8 cellular contexts compared by ENCODE assay signal in the genomic region with DNA sequence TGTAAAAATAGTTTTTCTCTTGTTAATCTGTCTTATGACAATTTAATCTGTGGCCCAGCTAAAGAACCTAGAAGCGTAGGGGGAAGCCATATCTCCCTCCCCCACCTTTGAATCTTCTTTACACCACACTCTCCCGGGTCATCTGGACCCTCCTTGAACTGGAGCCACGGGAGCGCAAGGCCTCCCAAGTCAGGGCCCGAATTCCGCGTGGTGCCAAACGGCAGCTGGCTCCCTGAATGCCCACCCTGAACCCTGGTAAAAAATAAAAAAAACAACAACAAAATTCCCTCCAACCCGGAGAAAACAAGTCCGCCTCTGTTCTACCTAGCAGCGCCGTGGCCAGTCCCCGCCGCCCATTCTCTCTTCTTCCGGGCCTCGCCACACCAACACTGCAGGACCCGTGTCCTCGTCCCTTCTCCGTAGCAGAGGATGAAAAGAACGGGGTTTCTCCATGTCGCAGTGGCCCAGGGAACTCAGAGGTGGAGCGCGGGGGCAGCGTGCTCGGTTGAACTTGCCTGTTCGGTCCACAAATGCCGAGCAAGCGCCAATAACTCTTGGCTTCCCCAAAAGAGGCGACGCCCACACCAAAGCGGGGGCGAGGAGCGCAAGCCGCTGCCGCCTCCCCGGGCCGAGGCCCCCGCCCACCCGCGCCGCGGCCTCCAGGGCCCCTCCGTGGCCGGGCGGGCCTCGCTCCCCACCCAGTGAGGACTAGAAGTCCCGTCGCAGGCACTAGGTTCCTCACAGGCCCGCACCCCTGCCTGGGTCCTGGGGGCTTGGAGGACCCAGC. TPM values are rescaled to one million over a fixed set of nuclear protein-coding genes. Genes with fewer than 3 reads are reported as not detected.
DNase-seq lines count a peak whose midpoint lies in the region; ATAC-seq and TF ChIP-seq lines count a peak whose summit lies in the region.

No MANE protein-coding gene starts in this region.

- no peak for TF ChIP-seq EP300 in tibial nerve (IDR thresholded peaks at IDR 0.05)

- peaks cover 17% of the 10 kb centered on the region for H3K4me1 ChIP-seq in osteoblast (ENCODE audit: insufficient read depth, low read length)
- peaks cover 0 to 35% (median 15%) of the 10 kb centered on the region in 4 donors for H3K4me1 ChIP-seq in tibial nerve

- peak; percentile 56 for DNase-seq in Caki2 (ENCODE audit: low read depth)
- DNase-seq in HPDE6-E6E7 (ENCODE audit: extremely low spot score) = peak; percentile 16
- peak; percentile 55 for DNase-seq in SHP77 treated with DMSO at 0.1 percent for 48 hours (lab: John Stamatoyannopoulos, UW)
- peak; percentile 65 for DNase-seq in activated naive CD4-positive, alpha-beta T cell treated with Interleukin-2 at 50 U/mL for 16 hours
- peak; percentile 58 for DNase-seq in globus pallidus (ENCODE audit: low spot score)
- DNase-seq in osteoblast (ENCODE audit: insufficient read length, low spot score, missing footprints) = peak; percentile 92
- peak; percentile 33 to 46 for DNase-seq in tibial nerve (ENCODE audit: low spot score in 2 of 2)

- peaks cover under 1% of the 10 kb centered on the region for H4K20me1 ChIP-seq in osteoblast (ENCODE audit: insufficient read depth, low read length)

- no peaks in the 10 kb centered on the region for H3K36me3 ChIP-seq in osteoblast (ENCODE audit: insufficient read depth, low read length)
- no peaks in the 10 kb centered on the region for H3K36me3 ChIP-seq in tibial nerve

- peak overlapping the region; percentile 65 for H3K27ac ChIP-seq in osteoblast (ENCODE audit: low read depth, low read length)
- H3K27ac ChIP-seq in tibial nerve = peak overlapping the region; percentile 87 to 99 (median 95)

- 0% methylated on average over 19 to 29 of the region's 49 CpGs for WGBS in tibial nerve, 2 donors

- H3K4me3 ChIP-seq in osteoblast (ENCODE audit: insufficient read depth, low read length) = peak overlapping the region; percentile 89
- H3K4me3 ChIP-seq in tibial nerve = peak overlapping the region; percentile 64 to 95 (median 87)

- ATAC-seq in GM21360 (IDR thresholded peaks at IDR 0.05; ENCODE audit: unreplicated experiment) = peak; percentile 60

- peak overlapping the region; percentile 96 for H2AFZ ChIP-seq in osteoblast (ENCODE audit: low read length)

- in situ Hi-C loops in Caki2 (cut with HindIII; ENCODE audit: low pct_unique_long_range_greater_than_20kb, low sequenced_read_pairs) = no loop called here

- H3K9me3 ChIP-seq in osteoblast (ENCODE audit: low read depth, low read length) (no peaks in the 10 kb centered on the region), tibial nerve (no peaks in the 10 kb centered on the region)

- H3K27me3 ChIP-seq in osteoblast (ENCODE audit: insufficient read depth, low read length) = no peaks in the 10 kb centered on the region
- H3K27me3 ChIP-seq in tibial nerve = no peaks in the 10 kb centered on the region

- H3K4me2 ChIP-seq in osteoblast (ENCODE audit: insufficient read depth, low read length) = peak overlapping the region; percentile 92

- H3K79me2 ChIP-seq in osteoblast (ENCODE audit: insufficient read depth, low read length) = peaks cover 41% of the 10 kb centered on the region

- TF ChIP-seq POLR2A in tibial nerve (IDR thresholded peaks at IDR 0.05) = no peak

- no peak for TF ChIP-seq CTCF in osteoblast (IDR thresholded peaks at IDR 0.05; ENCODE audit: extremely low read depth, low read depth, low read length)
- no peak for TF ChIP-seq CTCF in tibial nerve (IDR thresholded peaks at IDR 0.05)

RNA-seq across cellular contexts. Expression of a gene that starts 15.1 kb away (rescaled TPM):
- total RNA-seq in Caki2 (2014; rRNA removed; shearing (Covaris generic); ENCODE audit: low replicate concordance) = 298 and 315 TPM in 2 replicates
- total RNA-seq in osteoblast (420 and 445 TPM in 2 replicates), tibial nerve (100 to 1,000 TPM; 262 to 522 (median 320) TPM)

RNA-seq across cellular contexts. Expression of a gene that starts 50.6 kb away (rescaled TPM):
- total RNA-seq in Caki2 (2014; rRNA removed; shearing (Covaris generic); ENCODE audit: low replicate concordance) = 27.3 and 29.6 TPM in 2 replicates
- total RNA-seq in osteoblast (39.5 and 47.0 TPM in 2 replicates), tibial nerve (10 to 100 TPM; 29.1 to 46.7 (median 42.7) TPM)

Comparison
In these comparisons a context has a peak if more than half of its experiments do, and no peak if none do; other contexts are left out.
1. Peak in every context shown above with its lines: DNase-seq, ATAC-seq, H3K4me3 ChIP-seq and H3K27ac ChIP-seq.
2. DNase-seq: peak in every context shown above with its lines; median percentile 92 in osteoblast; 65 in activated naive CD4-positive, alpha-beta T cell treated with Interleukin-2 at 50 U/mL for 16 hours; 58 in globus pallidus; 56 in Caki2; 55 in SHP77 treated with DMSO at 0.1 percent for 48 hours; 40 in tibial nerve; 16 in HPDE6-E6E7.